In genomic region chr13:98397221-98397620, GRCh38 we compare ENCODE assay signal across 13 cellular contexts.
A peak's percentile ranks its signal among the peaks of the same experiment; 100 is the strongest.
DNase-seq lines count a peak whose midpoint lies in the region; ATAC-seq and TF ChIP-seq lines count a peak whose summit lies in the region.
"Had no signal": no experiment of that assay in that cellular context is flagged by ENCODE, and none has a peak within 500 bp of the region (broad histone marks: within the 10 kb centered on the region; RNA-seq: fewer than 3 reads in every experiment).

No MANE protein-coding gene starts in this region.

- H3K27me3 ChIP-seq in kidney epithelial cell (ENCODE audit: control insufficient read depth, insufficient read depth, low read length) (no peaks in the 10 kb centered on the region), thyroid gland (no peaks in the 10 kb centered on the region), aorta (ENCODE audit: control insufficient read depth in 1 of 2, insufficient read depth in 2 of 2, low read length in 1 of 2) (no peaks in the 10 kb centered on the region)

- intact Hi-C loops in thyroid gland (cut with DNase I) (no loop called here), aorta (cut with DNase I) (no loop called here)

- peak; percentile 32 for TF ChIP-seq CTCF in kidney epithelial cell (IDR thresholded peaks at IDR 0.05; ENCODE audit: insufficient read depth, low read length, poor library complexity, severe bottlenecking)
- TF ChIP-seq CTCF in thyroid gland (IDR thresholded peaks at IDR 0.05): peak in 4 of 6 experiments; percentile 12 to 49 (median 41)

- H3K27ac ChIP-seq in thyroid gland (peak overlapping the region; percentile 62 to 88 (median 76)), aorta (ENCODE audit: low read depth in 1 of 2, low read length in 2 of 2) (no peak overlapping the region)

- TF ChIP-seq POLR2A in thyroid gland (IDR thresholded peaks at IDR 0.05): no peak

- ATAC-seq in aorta (ENCODE audit: low FRiP score): no peak
- no peak for ATAC-seq in activated CD4-positive, CD25-positive, alpha-beta regulatory T cell treated with anti-CD3 and anti-CD28 coated beads, Interleukin-2, amount 50 U/mL, for 24 hours
- ATAC-seq: activated CD8-positive, alpha-beta memory T cell treated with anti-CD3 and anti-CD28 coated beads, Interleukin-2, amount 10 ng/mL, durations not matched to agents 7 days and 5 days had no signal

- H3K9me3 ChIP-seq in thyroid gland: no peaks in the 10 kb centered on the region
- no peaks in the 10 kb centered on the region for H3K9me3 ChIP-seq in aorta (ENCODE audit: control insufficient read depth, low read length)

- peak; percentile 30 for DNase-seq in NCI-H82 (lab: John Stamatoyannopoulos, UW)
- no peak for DNase-seq in NCI-H82 treated with DMSO at 0.1 percent for 48 hours (lab: John Stamatoyannopoulos, UW; ENCODE audit: unreplicated experiment)
- peak; percentile 42 for DNase-seq in astrocyte of the hippocampus (ENCODE audit: low read depth, low spot score)
- DNase-seq in kidney epithelial cell (ENCODE audit: low read depth): no peak
- no peak for DNase-seq in thyroid gland
- DNase-seq in aorta: no peak
- DNase-seq in stimulated activated CD4-positive, alpha-beta T cell treated with anti-CD3 and anti-CD28 coated beads, Interleukin-1b, Interleukin-23, amount 100 ng/mL, for 48 hours: no peak
- DNase-seq: activated CD8-positive, alpha-beta memory T cell treated with anti-CD3 and anti-CD28 coated beads, Interleukin-2, amount 10 ng/mL, durations not matched to agents 7 days and 5 days; activated naive CD8-positive, alpha-beta T cell treated with anti-CD3 and anti-CD28 coated beads, Interleukin-2, amount 10 ng/mL, durations not matched to agents 7 days and 5 days; NCI-H1436; nucleus accumbens; stimulated activated CD4-positive, alpha-beta T cell treated with anti-CD3 and anti-CD28 coated beads, Interleukin-4, amount 100 ng/mL, for 24 hours had no signal

- WGBS in thyroid gland, 2 donors: 60 to 75% methylated on average over 1 of the region's 1 CpG
- WGBS in aorta, 2 donors: 94 to 96% methylated on average over 1 of the region's 1 CpG

- H3K36me3 ChIP-seq in kidney epithelial cell (ENCODE audit: control insufficient read depth, insufficient read depth, low read length) (peaks cover 1% of the 10 kb centered on the region), thyroid gland (peaks cover 0 to 8% of the 10 kb centered on the region in 2 donors), aorta (ENCODE audit: control insufficient read depth in 1 of 2, insufficient read depth in 2 of 2, low read length in 1 of 2) (no peaks in the 10 kb centered on the region)

- peaks cover 46 to 63% of the 10 kb centered on the region in 2 donors for H3K4me1 ChIP-seq in thyroid gland
- no peaks in the 10 kb centered on the region for H3K4me1 ChIP-seq in aorta (ENCODE audit: control insufficient read depth in 1 of 2, insufficient read depth in 2 of 2, low read length in 2 of 2)

- H3K4me3 ChIP-seq in kidney epithelial cell (ENCODE audit: low read depth, low read length) (no peak overlapping the region), thyroid gland (replicated peaks in 1 of 3) (no peak overlapping the region), aorta (ENCODE audit: low read length in 2 of 2) (no peak overlapping the region)

Comparison
In these comparisons a context has a peak if more than half of its experiments do, and no peak if none do; other contexts are left out.
1. DNase-seq: peak in NCI-H82 (single experiment) and astrocyte of the hippocampus (single experiment); none in NCI-H82 treated with DMSO at 0.1 percent for 48 hours (single experiment), kidney epithelial cell (single experiment), thyroid gland (0 of 2), aorta (0 of 2) and stimulated activated CD4-positive, alpha-beta T cell treated with anti-CD3 and anti-CD28 coated beads, Interleukin-1b, Interleukin-23, amount 100 ng/mL, for 48 hours (single experiment).
2. H3K27ac ChIP-seq: peak in thyroid gland (3 of 3); none in aorta (0 of 2).